Comparison of ENCODE assay signal across 20 cellular contexts in genomic region chr12:109583733-109584132, GRCh38. TPM values are rescaled to one million over a fixed set of nuclear protein-coding genes. Genes with fewer than 3 reads are reported as not detected.
DNase-seq lines count a peak whose midpoint lies in the region; ATAC-seq, FAIRE-seq and TF ChIP-seq lines count a peak whose summit lies in the region.
"Had no signal": no experiment of that assay in that cellular context is flagged by ENCODE, and none has a peak within 500 bp of the region (broad histone marks: within the 10 kb centered on the region; RNA-seq: fewer than 3 reads in every experiment).

No MANE protein-coding gene starts in this region.

- intact Hi-C loops in OCI-LY7 (cut with micrococcal nuclease; ENCODE audit: unreplicated experiment): no loop called here
- intact Hi-C loops in endothelial cell of umbilical vein (cut with micrococcal nuclease): no loop called here
- intact Hi-C loops in aorta (cut with DNase I): no loop called here
- intact Hi-C loops in esophagus muscularis mucosa (cut with DNase I): no loop called here

- no peaks in the 10 kb centered on the region for H4K20me1 ChIP-seq in GM23248 (ENCODE audit: insufficient read depth)
- no peaks in the 10 kb centered on the region for H4K20me1 ChIP-seq in OCI-LY7 (ENCODE audit: insufficient read depth, low read length)
- H4K20me1 ChIP-seq in endothelial cell of umbilical vein (replicated peaks; ENCODE audit: control insufficient read depth, extremely low read depth, insufficient read depth, low read length): no peaks in the 10 kb centered on the region

- H3K4me1 ChIP-seq in GM23248 (ENCODE audit: insufficient read depth) (no peaks in the 10 kb centered on the region), OCI-LY7 (ENCODE audit: insufficient read depth, low read length, poor library complexity, severe bottlenecking) (no peaks in the 10 kb centered on the region), endothelial cell of umbilical vein (ENCODE audit: control insufficient read depth, extremely low read depth, insufficient read depth, low read length) (no peaks in the 10 kb centered on the region), neutrophil (ENCODE audit: control insufficient read depth in 1 of 2, insufficient read depth in 1 of 2, low read depth in 1 of 2, low read length in 1 of 2) (peaks cover 10 to 18% of the 10 kb centered on the region in 2 experiments), aorta (ENCODE audit: control insufficient read depth in 1 of 2, insufficient read depth in 2 of 2, low read length in 2 of 2) (no peaks in the 10 kb centered on the region), esophagus muscularis mucosa (no peaks in the 10 kb centered on the region)
- H3K4me1 ChIP-seq: Caco-2 had no signal

- H3K4me2 ChIP-seq in GM23248 (ENCODE audit: unreplicated experiment) (no peak overlapping the region), OCI-LY7 (ENCODE audit: low read length) (no peak overlapping the region), endothelial cell of umbilical vein (ENCODE audit: insufficient read depth, low read length) (no peak overlapping the region)

- H3F3A ChIP-seq in GM23248 (ENCODE audit: insufficient read depth): no peaks in the 10 kb centered on the region

- POLR2A ChIA-PET in OCI-LY7 (lab: Charles Lee): interaction anchor here (0.6 to 3.2 kb wide), 2 partner anchors 11 to 27 kb away, joined by 4 to 14 read pairs; partner anchors contain the start of genes MMAB and MVK
- POLR2A ChIA-PET in endothelial cell of umbilical vein (lab: Charles Lee): no interaction called here

- no peaks in the 10 kb centered on the region for H3K27me3 ChIP-seq in GM23248 (replicated peaks; ENCODE audit: insufficient read depth)
- H3K27me3 ChIP-seq in endothelial cell of umbilical vein (ENCODE audit: control insufficient read depth in 2 of 2, insufficient read depth in 2 of 2, low read length in 2 of 2): no peaks in the 10 kb centered on the region
- H3K27me3 ChIP-seq in neutrophil: no peaks in the 10 kb centered on the region
- H3K27me3 ChIP-seq in aorta (ENCODE audit: control insufficient read depth in 1 of 2, insufficient read depth in 2 of 2, low read length in 1 of 2): no peaks in the 10 kb centered on the region
- H3K27me3 ChIP-seq in esophagus muscularis mucosa: no peaks in the 10 kb centered on the region

- H3K9me2 ChIP-seq in GM23248 (ENCODE audit: insufficient read depth) (no peaks in the 10 kb centered on the region), OCI-LY7 (ENCODE audit: insufficient read depth, low read length) (no peaks in the 10 kb centered on the region)

- BruUV-seq in OCI-LY7 (replicated peaks; lab: Mats Ljungman, UMichigan): TSS peak; percentile 32
- BruUV-seq in endothelial cell of umbilical vein (replicated peaks; lab: Mats Ljungman, UMichigan): no TSS peak

- CTCF ChIA-PET in OCI-LY7 (lab: Charles Lee; ENCODE audit: unreplicated experiment) (no interaction called here), endothelial cell of umbilical vein (lab: Charles Lee) (interaction anchor here (1.5 kb wide), 1 partner anchor 65 kb away, joined by 3 read pairs; no protein-coding TSS in a partner anchor)

- in situ Hi-C loops in GM23248 (cut with MboI): no loop called here

- no peak for TF ChIP-seq EP300 in esophagus muscularis mucosa (IDR thresholded peaks at IDR 0.05)

- H3K79me2 ChIP-seq in GM23248 (ENCODE audit: insufficient read depth): no peaks in the 10 kb centered on the region
- H3K79me2 ChIP-seq in OCI-LY7 (ENCODE audit: insufficient read depth, low read depth, low read length): no peaks in the 10 kb centered on the region
- no peaks in the 10 kb centered on the region for H3K79me2 ChIP-seq in endothelial cell of umbilical vein (ENCODE audit: control insufficient read depth, insufficient read depth, low read length)

- dilution Hi-C loops in endothelial cell of umbilical vein (cut with MboI; ENCODE audit: extremely low pct_ligation_motif_present, low sequenced_read_pairs): no loop called here

- ATAC-seq in GM18517 (IDR thresholded peaks at IDR 0.05; ENCODE audit: unreplicated experiment) (no peak), aorta (ENCODE audit: low FRiP score) (no peak)

- H3K36me3 ChIP-seq in GM23248 (ENCODE audit: low read depth) (no peaks in the 10 kb centered on the region), OCI-LY7 (ENCODE audit: insufficient read depth, low read length) (peaks cover 34% of the 10 kb centered on the region; the same call in 1 of the 2 replicates), endothelial cell of umbilical vein (ENCODE audit: control insufficient read depth in 2 of 2, extremely low read depth in 1 of 2, insufficient read depth in 2 of 2, low read length in 2 of 2) (peaks cover 4 to 28% of the 10 kb centered on the region in 2 experiments), neutrophil (peaks cover 66% of the 10 kb centered on the region), aorta (ENCODE audit: control insufficient read depth in 1 of 2, insufficient read depth in 2 of 2, low read length in 1 of 2) (peaks cover 0 to 4% of the 10 kb centered on the region in 2 donors), esophagus muscularis mucosa (peaks cover 23 to 93% (median 75%) of the 10 kb centered on the region in 4 donors)

- no peaks in the 10 kb centered on the region for H3K9me1 ChIP-seq in endothelial cell of umbilical vein (replicated peaks; ENCODE audit: control insufficient read depth, extremely low read depth, insufficient read depth, low read length)

- peak; percentile 82 for FAIRE-seq in endothelial cell of umbilical vein (lab: Jason Lieb, UNC)
- FAIRE-seq: D721Med, G401.6, GM12892, GM18507, H1 had no signal

- H3K4me3 ChIP-seq in GM23248 (no peak overlapping the region), OCI-LY7 (ENCODE audit: low read depth, low read length, poor library complexity, severe bottlenecking) (no peak overlapping the region), endothelial cell of umbilical vein (replicated peaks in 1 of 3; ENCODE audit: insufficient read depth in 1 of 3, low read depth in 1 of 3, low read length in 3 of 3) (no peak overlapping the region), neutrophil (ENCODE audit: low read depth in 1 of 2, low read length in 1 of 2) (no peak overlapping the region), aorta (ENCODE audit: low read length in 2 of 2) (no peak overlapping the region), esophagus muscularis mucosa (no peak overlapping the region)

- no peaks in the 10 kb centered on the region for H3K9me3 ChIP-seq in GM23248 (ENCODE audit: low read depth)
- H3K9me3 ChIP-seq in OCI-LY7 (ENCODE audit: low read length): no peaks in the 10 kb centered on the region
- no peaks in the 10 kb centered on the region for H3K9me3 ChIP-seq in endothelial cell of umbilical vein (replicated peaks; ENCODE audit: control insufficient read depth, insufficient read depth, low read length)
- no peaks in the 10 kb centered on the region for H3K9me3 ChIP-seq in neutrophil
- no peaks in the 10 kb centered on the region for H3K9me3 ChIP-seq in aorta (ENCODE audit: control insufficient read depth, low read length)
- no peaks in the 10 kb centered on the region for H3K9me3 ChIP-seq in esophagus muscularis mucosa
- H3K9me3 ChIP-seq: Caco-2 had no signal

- H3K9ac ChIP-seq in GM23248 (no peak overlapping the region), endothelial cell of umbilical vein (replicated peaks; ENCODE audit: extremely low read depth, insufficient read depth, low read length) (no peak overlapping the region)

- H2AFZ ChIP-seq in GM23248: no peak overlapping the region
- no peak overlapping the region for H2AFZ ChIP-seq in OCI-LY7 (ENCODE audit: low read length)
- H2AFZ ChIP-seq in endothelial cell of umbilical vein (ENCODE audit: low read depth, low read length): no peak overlapping the region

- TF ChIP-seq POLR2A in endothelial cell of umbilical vein (IDR thresholded peaks at IDR 0.05; ENCODE audit: low read depth, low read length) (no peak), esophagus muscularis mucosa (IDR thresholded peaks at IDR 0.05; ENCODE audit: low read depth) (no peak)

- 95 to 98% methylated on average over 2 of the region's 2 CpGs for WGBS in GM23248 (ENCODE audit: low coverage in 1 of 2, low lambda C conversion rate in 2 of 2, missing lambda C conversion rate in 2 of 2), 2 experiments
- 94 to 95% methylated on average over 2 of the region's 2 CpGs for WGBS in aorta, 2 donors
- 94% methylated on average over 2 of the region's 2 CpGs for WGBS in esophagus muscularis mucosa

- H3K27ac ChIP-seq in GM23248 (no peak overlapping the region), OCI-LY7 (ENCODE audit: low read depth, low read length, poor library complexity, severe bottlenecking) (no peak overlapping the region), endothelial cell of umbilical vein (ENCODE audit: insufficient read depth, low read depth, low read length) (no peak overlapping the region), neutrophil (peak overlapping the region; percentile 46), aorta (ENCODE audit: low read depth in 1 of 2, low read length in 2 of 2) (no peak overlapping the region), esophagus muscularis mucosa (replicated peaks in 1 of 4) (no peak overlapping the region)
- H3K27ac ChIP-seq: C4-2B, HL-60 had no signal

- TF ChIP-seq CTCF in OCI-LY7 (conservative IDR thresholded peaks at IDR 0.05; ENCODE audit: low read length) (no peak), endothelial cell of umbilical vein (IDR thresholded peaks at IDR 0.05; ENCODE audit: extremely low read depth in 1 of 2, insufficient read depth in 1 of 2, low read depth in 1 of 2, low read length in 2 of 2) (no peak), neutrophil (IDR thresholded peaks at IDR 0.05) (no peak), esophagus muscularis mucosa (IDR thresholded peaks at IDR 0.05) (no peak)

- peak; percentile 14 for DNase-seq in GM23248
- DNase-seq in OCI-LY7 (ENCODE audit: low spot score): no peak
- no peak for DNase-seq in endothelial cell of umbilical vein (ENCODE audit: low read depth, low spot score)
- DNase-seq in Ammon's horn (ENCODE audit: low spot score): no peak
- no peak for DNase-seq in aorta
- no peak for DNase-seq in esophagus muscularis mucosa (ENCODE audit: extremely low spot score)
- DNase-seq: ACHN; Caco-2; CD4-positive, alpha-beta T cell; H9; KG1 had no signal

RNA-seq across cellular contexts. Expression of gene MVK, which starts 10.1 kb away (rescaled TPM):
- total RNA-seq in GM23248 (2014; rRNA removed; shearing (Covaris generic)): 11.8 and 80.1 TPM in 2 replicates
- polyA plus RNA-seq in GM23248 (2016; fragmentation: Nextera tagmentation; extraction: Ambion mirVana) (6.7 and 7.2 TPM in 2 replicates), endothelial cell of umbilical vein (32.6 and 39.3 TPM in 2 replicates), aorta (10 to 100 TPM; 12.6 to 14.3 TPM)
- total RNA-seq in OCI-LY7 (2014; rRNA removed; shearing (Covaris generic)): 20.0 and 27.0 TPM in 2 replicates
- total RNA-seq in OCI-LY7 (2022) (35.2 and 47.4 TPM in 2 replicates), endothelial cell of umbilical vein (40.3 and 42.6 TPM in 2 replicates), aorta (10 to 100 TPM in 1 of 2 donors, 1 to 10 TPM in 1; 8.5 to 12.4 TPM), esophagus muscularis mucosa (10 to 100 TPM in 3 of 4 donors, 1 to 10 TPM in 1; 6.2 to 18.7 (median 12.2) TPM)
- 24.2 and 26.5 TPM in 2 replicates for polyA plus RNA-seq in endothelial cell of umbilical vein (2011; cell fraction: cytosol; rRNA removed)
- polyA plus RNA-seq in endothelial cell of umbilical vein (2011; cell fraction: nucleus; rRNA removed): 30.3 and 30.8 TPM in 2 replicates
- 14.9 and 15.0 TPM in 2 replicates for polyA plus RNA-seq in endothelial cell of umbilical vein (2012)
- polyA minus RNA-seq in endothelial cell of umbilical vein: 19.5 and 22.6 TPM in 2 replicates
- polyA minus RNA-seq in endothelial cell of umbilical vein (2011; cell fraction: cytosol; rRNA and poly(A)+ RNA removed): 8.3 TPM
- 7.4 and 7.8 TPM in 2 replicates for polyA minus RNA-seq in endothelial cell of umbilical vein (2011; cell fraction: nucleus; rRNA and poly(A)+ RNA removed)

RNA-seq across cellular contexts. Expression of gene MMAB, which starts 10.4 kb away (rescaled TPM):
- total RNA-seq in GM23248 (2014; rRNA removed; shearing (Covaris generic)): 6.7 and 12.8 TPM in 2 replicates
- polyA plus RNA-seq in GM23248 (2016; fragmentation: Nextera tagmentation; extraction: Ambion mirVana) (25.4 and 26.8 TPM in 2 replicates), endothelial cell of umbilical vein (37.5 and 39.1 TPM in 2 replicates), aorta (10 to 100 TPM; 30.9 to 32.8 TPM)
- total RNA-seq in OCI-LY7 (2014; rRNA removed; shearing (Covaris generic)): 44.1 and 59.8 TPM in 2 replicates
- total RNA-seq in OCI-LY7 (2022) (90.0 and 93.0 TPM in 2 replicates), endothelial cell of umbilical vein (45.9 and 46.0 TPM in 2 replicates), aorta (10 to 100 TPM; 17.8 to 26.4 TPM), esophagus muscularis mucosa (10 to 100 TPM; 20.0 to 25.3 (median 21.0) TPM)
- polyA plus RNA-seq in endothelial cell of umbilical vein (2011; cell fraction: cytosol; rRNA removed): 38.8 and 43.7 TPM in 2 replicates
- polyA plus RNA-seq in endothelial cell of umbilical vein (2011; cell fraction: nucleus; rRNA removed): 40.1 and 41.0 TPM in 2 replicates
- 30.8 and 32.7 TPM in 2 replicates for polyA plus RNA-seq in endothelial cell of umbilical vein (2012)
- polyA minus RNA-seq in endothelial cell of umbilical vein: 23.7 and 28.6 TPM in 2 replicates
- polyA minus RNA-seq in endothelial cell of umbilical vein (2011; cell fraction: cytosol; rRNA and poly(A)+ RNA removed): 32.5 TPM
- 10.3 and 11.3 TPM in 2 replicates for polyA minus RNA-seq in endothelial cell of umbilical vein (2011; cell fraction: nucleus; rRNA and poly(A)+ RNA removed)
